In the genomic region with DNA sequence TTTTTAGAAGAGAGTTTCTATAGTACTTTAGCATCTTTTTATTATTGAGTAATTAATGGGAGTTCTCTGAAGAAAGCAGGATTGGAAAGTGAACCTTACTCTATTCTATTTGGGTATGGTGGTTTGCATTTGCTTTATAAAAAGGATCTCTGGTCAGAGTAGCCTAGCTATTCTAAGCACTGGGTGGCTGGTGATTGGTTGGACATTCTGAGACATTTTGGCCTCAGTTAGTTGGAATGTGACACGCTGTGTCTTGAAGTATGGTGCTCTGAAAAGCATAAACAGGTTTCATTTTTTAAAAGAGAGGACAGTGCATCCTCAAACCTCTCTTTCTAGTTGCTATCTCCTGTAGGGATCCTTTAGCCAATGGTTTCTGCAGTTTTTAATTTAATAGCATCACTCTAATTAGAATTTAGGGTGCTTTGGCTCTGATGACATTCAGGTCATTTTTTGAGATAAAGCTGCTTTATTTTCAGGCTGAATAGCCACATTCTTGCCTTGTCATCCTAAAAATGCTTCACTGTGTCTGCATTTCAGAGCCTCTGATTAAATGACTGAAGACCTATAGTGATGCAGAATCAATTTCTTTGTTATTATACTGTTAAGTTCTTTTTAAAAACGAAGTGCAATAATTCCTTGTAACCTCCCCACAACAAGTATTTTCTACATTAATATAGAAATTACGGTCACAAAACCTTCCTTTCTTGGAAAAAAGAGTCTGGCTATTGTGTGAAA, we compare ENCODE assay signal across 25 cellular contexts.
"Had no signal": no experiment of that assay in that cellular context is flagged by ENCODE, and none has a peak within 500 bp of the region (broad histone marks: within the 10 kb centered on the region; RNA-seq: fewer than 3 reads in every experiment).

No MANE protein-coding gene starts in this region.

- H3K27ac ChIP-seq: ascending aorta, body of pancreas, SJSA1 had no signal

- H3K27me3 ChIP-seq: ascending aorta, body of pancreas, SJSA1 had no signal

- H3K4me1 ChIP-seq: ascending aorta, body of pancreas, SJSA1 had no signal

- H3K4me3 ChIP-seq: ascending aorta, body of pancreas, SJSA1 had no signal

- H3K9me3 ChIP-seq: ascending aorta, body of pancreas, SJSA1 had no signal

- H3K36me3 ChIP-seq: ascending aorta, SJSA1 had no signal

- FAIRE-seq: bronchial epithelial cell, RCC 7860 had no signal

- ATAC-seq: activated CD8-positive, alpha-beta memory T cell treated with anti-CD3 and anti-CD28 coated beads, Interleukin-2, amount 10 ng/mL, durations not matched to agents 7 days and 5 days; activated naive CD4-positive, alpha-beta T cell treated with anti-CD3 and anti-CD28 coated beads, Interleukin-2, amount 50 U/mL, for 72 hours; activated naive CD8-positive, alpha-beta T cell treated with anti-CD3 and anti-CD28 coated beads, Interleukin-2, amount 50 U/mL, for 24 hours; body of pancreas; PC-3 had no signal

- DNase-seq: activated B cell treated with CpG ODN at 0.5 μM for 24 hours; activated CD4-positive, alpha-beta T cell treated with anti-CD3 and anti-CD28 coated beads for 1 hour; activated CD4-positive, alpha-beta T cell treated with anti-CD3 and anti-CD28 coated beads, Interleukin-2, amount 10 ng/mL, durations not matched to agents 24 days and 14 days; activated CD4-positive, alpha-beta T cell treated with anti-CD3 and anti-CD28 coated beads, Interleukin-2, amount 50 U/mL, for 48 hours; activated CD8-positive, alpha-beta memory T cell treated with anti-CD3 and anti-CD28 coated beads, Interleukin-2, amount 10 ng/mL, durations not matched to agents 7 days and 5 days; activated effector memory CD4-positive, alpha-beta T cell treated with Interleukin-2 at 50 U/mL for 16 hours; activated naive CD4-positive, alpha-beta T cell; activated naive CD8-positive, alpha-beta T cell treated with anti-CD3 and anti-CD28 coated beads, Interleukin-2, amount 50 U/mL, for 24 hours; activated T-cell treated with anti-CD3 and anti-CD28 coated beads, Interleukin-2, amount 50 U/mL, for 24 hours; amniotic stem cell; body of pancreas; Kasumi-1; NCI-H1105 treated with DMSO at 0.1 percent for 48 hours; NCI-H1436 treated with DMSO at 0.1 percent for 48 hours; NCI-H187 treated with DMSO at 0.1 percent for 48 hours; NCI-H2081 treated with DMSO at 0.1 percent for 48 hours; NCI-H446; NCI-H524; PC-3; SHP77 had no signal
